In genomic region chr5:116084231-116084630, GRCh38 we compare ENCODE assay signal across 8 cellular contexts. TPM values are rescaled to one million over a fixed set of nuclear protein-coding genes. Genes with fewer than 3 reads are reported as not detected.
DNase-seq lines count a peak whose midpoint lies in the region; ATAC-seq and TF ChIP-seq lines count a peak whose summit lies in the region.

No MANE protein-coding gene starts in this region.

- H3K27ac ChIP-seq in brain microvascular endothelial cell = no peak overlapping the region

- H3K4me1 Mint-ChIP-seq in immature natural killer cell = peaks cover 26 to 62% of the 10 kb centered on the region in 2 donors
- H3K4me1 Mint-ChIP-seq in stimulated activated effector memory CD8-positive, alpha-beta T cell treated with anti-CD3 and anti-CD28 coated beads, Interleukin-12 subunit alpha, Interleukin-12 subunit beta, amount 100 ng/mL, for 72 hours = peaks cover 15% of the 10 kb centered on the region

- H3K4me3 Mint-ChIP-seq in immature natural killer cell = peak overlapping the region; percentile 89 to 97 (median 94)
- peak overlapping the region; percentile 77 for H3K4me3 Mint-ChIP-seq in stimulated activated effector memory CD8-positive, alpha-beta T cell treated with anti-CD3 and anti-CD28 coated beads, Interleukin-12 subunit alpha, Interleukin-12 subunit beta, amount 100 ng/mL, for 72 hours

- H3K9me3 Mint-ChIP-seq in immature natural killer cell = no peaks in the 10 kb centered on the region
- no peaks in the 10 kb centered on the region for H3K9me3 Mint-ChIP-seq in stimulated activated effector memory CD8-positive, alpha-beta T cell treated with anti-CD3 and anti-CD28 coated beads, Interleukin-12 subunit alpha, Interleukin-12 subunit beta, amount 100 ng/mL, for 72 hours

- peaks cover 0 to 10% (median 4%) of the 10 kb centered on the region in 3 donors for H3K36me3 Mint-ChIP-seq in immature natural killer cell
- no peaks in the 10 kb centered on the region for H3K36me3 Mint-ChIP-seq in stimulated activated effector memory CD8-positive, alpha-beta T cell treated with anti-CD3 and anti-CD28 coated beads, Interleukin-12 subunit alpha, Interleukin-12 subunit beta, amount 100 ng/mL, for 72 hours

- DNase-seq in AG20443 (ENCODE audit: low spot score) = peak; percentile 74
- peak; percentile 20 for DNase-seq in OCI-M1 (lab: John Stamatoyannopoulos, UW)
- DNase-seq in brain microvascular endothelial cell = no peak
- DNase-seq in immature natural killer cell = peak in 2 of 3 donors; percentile 17 to 21
- DNase-seq in stimulated activated effector memory CD8-positive, alpha-beta T cell treated with anti-CD3 and anti-CD28 coated beads, Interleukin-12 subunit alpha, Interleukin-12 subunit beta, amount 100 ng/mL, for 72 hours (ENCODE audit: low spot score in 2 of 2) = peak in 1 of 2 donors; percentile 60
- no peak for DNase-seq in NCI-H2081 treated with DMSO at 0.1 percent for 48 hours (lab: John Stamatoyannopoulos, UW)

- no peak for TF ChIP-seq CTCF in brain microvascular endothelial cell (IDR thresholded peaks at IDR 0.05; ENCODE audit: low read depth, low read length, missing control alignments)

- peak overlapping the region; percentile 91 to 98 (median 94) for H3K27ac Mint-ChIP-seq in immature natural killer cell
- H3K27ac Mint-ChIP-seq in stimulated activated effector memory CD8-positive, alpha-beta T cell treated with anti-CD3 and anti-CD28 coated beads, Interleukin-12 subunit alpha, Interleukin-12 subunit beta, amount 100 ng/mL, for 72 hours = peak overlapping the region; percentile 91

- in situ Hi-C loops in brain microvascular endothelial cell (cut with HindIII; ENCODE audit: low pct_ligation_motif_present, low sequenced_read_pairs) = no loop called here

- no peaks in the 10 kb centered on the region for H3K36me3 ChIP-seq in brain microvascular endothelial cell (replicated peaks)

- ATAC-seq in GM18861 (IDR thresholded peaks at IDR 0.05; ENCODE audit: unreplicated experiment) (peak; percentile 38), HG03095 (IDR thresholded peaks at IDR 0.05; ENCODE audit: unreplicated experiment) (peak; percentile 40)
- ATAC-seq in stimulated activated effector memory CD8-positive, alpha-beta T cell treated with anti-CD3 and anti-CD28 coated beads, Interleukin-12 subunit alpha, Interleukin-12 subunit beta, amount 100 ng/mL, for 72 hours = peak; percentile 53

- H3K27me3 ChIP-seq in brain microvascular endothelial cell (replicated peaks) = no peaks in the 10 kb centered on the region

- peaks cover 3 to 14% (median 8%) of the 10 kb centered on the region in 3 donors for H3K27me3 Mint-ChIP-seq in immature natural killer cell (ENCODE audit: low read depth in 3 of 3)

- peak overlapping the region; percentile 90 for H3K4me3 ChIP-seq in brain microvascular endothelial cell (ENCODE audit: low read depth, low read length)

RNA-seq across cellular contexts. Expression of gene COMMD10, which starts 0.6 kb away (rescaled TPM):
- polyA plus RNA-seq in immature natural killer cell = 10 to 100 TPM; 48.8 to 69.1 (median 51.4) TPM

RNA-seq across cellular contexts. Expression of gene ARL14EPL, which starts 52.0 kb away (rescaled TPM):
- not detected for polyA plus RNA-seq in immature natural killer cell

Comparison
In these comparisons a context has a peak if more than half of its experiments do, and no peak if none do; other contexts are left out.
1. DNase-seq: peak in AG20443 (single experiment), OCI-M1 (single experiment) and immature natural killer cell (2 of 3); none in brain microvascular endothelial cell (single experiment) and NCI-H2081 treated with DMSO at 0.1 percent for 48 hours (single experiment).
2. Peak in every context shown above with its lines, with median percentiles within 50 percentile points of each other: ATAC-seq.